ENCODE assay signal across 8 cellular contexts in the genomic region with DNA sequence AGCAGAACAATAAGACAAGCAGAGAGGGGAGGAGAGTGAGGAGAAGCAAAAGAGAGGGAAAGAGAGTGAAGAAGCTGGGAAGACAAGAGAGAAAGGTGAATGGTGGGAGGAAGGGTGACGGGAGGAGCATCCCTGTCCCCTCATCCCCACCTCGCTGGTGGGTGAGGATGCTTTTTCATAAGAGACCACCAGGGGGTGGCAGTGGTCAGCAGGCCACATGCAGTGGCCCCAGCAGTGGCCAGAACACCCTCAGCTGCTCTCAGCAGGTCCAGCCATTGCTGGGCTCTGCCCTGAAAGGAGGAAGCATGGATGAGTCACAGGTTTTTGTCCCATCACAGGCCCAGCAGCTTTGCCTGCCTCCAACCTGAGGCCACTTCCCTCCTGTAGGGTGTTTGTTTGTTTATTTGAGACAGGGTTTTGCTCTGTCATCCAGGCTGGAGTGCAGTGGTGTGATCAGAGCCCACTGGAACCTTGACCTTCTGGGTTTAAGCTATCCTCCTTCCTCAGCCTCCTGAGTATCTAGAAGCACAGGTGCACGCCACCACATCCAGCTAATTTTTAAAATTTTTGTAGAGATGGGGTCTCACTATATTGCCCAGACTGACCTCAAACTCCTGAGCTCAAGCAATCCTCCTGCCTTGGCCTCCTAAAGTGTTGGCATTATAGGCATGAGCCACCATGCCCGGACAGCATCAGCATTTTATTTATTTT. TPM values are rescaled to one million over a fixed set of nuclear protein-coding genes. Genes with fewer than 3 reads are reported as not detected.
DNase-seq lines count a peak whose midpoint lies in the region; ATAC-seq and TF ChIP-seq lines count a peak whose summit lies in the region.

No MANE protein-coding gene starts in this region.

- TF ChIP-seq CTCF in HFFc6 (IDR thresholded peaks at IDR 0.05) (peak; percentile 86), cardiac muscle cell (IDR thresholded peaks at IDR 0.05; ENCODE audit: low read depth, low read length) (peak; percentile 82), progenitor cell of endocrine pancreas (IDR thresholded peaks at IDR 0.05; ENCODE audit: unreplicated experiment) (peak; percentile 76)

- peaks cover 14% of the 10 kb centered on the region for H3K27me3 Mint-ChIP-seq in HFFc6 (ENCODE audit: insufficient read depth)
- no peaks in the 10 kb centered on the region for H3K27me3 Mint-ChIP-seq in activated naive CD8-positive, alpha-beta T cell treated with anti-CD3 and anti-CD28 coated beads, Interleukin-2, amount 10 ng/mL, durations not matched to agents 7 days and 5 days
- H3K27me3 Mint-ChIP-seq in progenitor cell of endocrine pancreas, result peaks cover 11% of the 10 kb centered on the region

- H3K27me3 ChIP-seq in cardiac muscle cell, result no peaks in the 10 kb centered on the region

- H3K4me3 ChIP-seq in cardiac muscle cell, result no peak overlapping the region

- no peaks in the 10 kb centered on the region for H3K36me3 ChIP-seq in cardiac muscle cell

- no peak overlapping the region for H3K27ac Mint-ChIP-seq in HFFc6
- peak overlapping the region; percentile 92 for H3K27ac Mint-ChIP-seq in activated naive CD8-positive, alpha-beta T cell treated with anti-CD3 and anti-CD28 coated beads, Interleukin-2, amount 10 ng/mL, durations not matched to agents 7 days and 5 days
- H3K27ac Mint-ChIP-seq in progenitor cell of endocrine pancreas, result peak overlapping the region; percentile 15

- no peaks in the 10 kb centered on the region for H3K9me3 ChIP-seq in cardiac muscle cell (ENCODE audit: low read depth)

- no peaks in the 10 kb centered on the region for H3K9me3 Mint-ChIP-seq in HFFc6
- peaks cover 3% of the 10 kb centered on the region for H3K9me3 Mint-ChIP-seq in activated naive CD8-positive, alpha-beta T cell treated with anti-CD3 and anti-CD28 coated beads, Interleukin-2, amount 10 ng/mL, durations not matched to agents 7 days and 5 days
- peaks cover 3% of the 10 kb centered on the region for H3K9me3 Mint-ChIP-seq in progenitor cell of endocrine pancreas (ENCODE audit: low read depth)

- H3K36me3 Mint-ChIP-seq in HFFc6 (ENCODE audit: low read depth) (no peaks in the 10 kb centered on the region), progenitor cell of endocrine pancreas (ENCODE audit: insufficient read depth) (no peaks in the 10 kb centered on the region)
- peaks cover 31% of the 10 kb centered on the region for H3K36me3 Mint-ChIP-seq in activated naive CD8-positive, alpha-beta T cell treated with anti-CD3 and anti-CD28 coated beads, Interleukin-2, amount 10 ng/mL, durations not matched to agents 7 days and 5 days

- peak; percentile 61 for DNase-seq in COLO829 (ENCODE audit: low spot score)
- DNase-seq in HFFc6, result peak; percentile 86
- DNase-seq in activated naive CD8-positive, alpha-beta T cell treated with anti-CD3 and anti-CD28 coated beads, Interleukin-2, amount 10 ng/mL, durations not matched to agents 7 days and 5 days, result no peak
- DNase-seq in cardiac muscle cell (ENCODE audit: low read depth in 1 of 2, low spot score in 1 of 2), result peak; percentile 75 to 92
- peak; percentile 51 for DNase-seq in progenitor cell of endocrine pancreas (ENCODE audit: low spot score, unreplicated experiment)
- DNase-seq in NCI-H2107 (lab: John Stamatoyannopoulos, UW), result no peak

- H3K4me1 Mint-ChIP-seq in HFFc6 (ENCODE audit: low read depth), result peaks cover 14% of the 10 kb centered on the region
- peaks cover 54% of the 10 kb centered on the region for H3K4me1 Mint-ChIP-seq in activated naive CD8-positive, alpha-beta T cell treated with anti-CD3 and anti-CD28 coated beads, Interleukin-2, amount 10 ng/mL, durations not matched to agents 7 days and 5 days
- peaks cover 2% of the 10 kb centered on the region for H3K4me1 Mint-ChIP-seq in progenitor cell of endocrine pancreas (ENCODE audit: low read depth)

- no peaks in the 10 kb centered on the region for H3K4me1 ChIP-seq in cardiac muscle cell (ENCODE audit: low read depth)

- H3K4me3 Mint-ChIP-seq in HFFc6 (no peak overlapping the region), progenitor cell of endocrine pancreas (ENCODE audit: low read depth) (no peak overlapping the region)
- H3K4me3 Mint-ChIP-seq in activated naive CD8-positive, alpha-beta T cell treated with anti-CD3 and anti-CD28 coated beads, Interleukin-2, amount 10 ng/mL, durations not matched to agents 7 days and 5 days, result peak overlapping the region; percentile 20

- POLR2A ChIA-PET in activated naive CD8-positive, alpha-beta T cell treated with anti-CD3 and anti-CD28 coated beads, Interleukin-2, amount 10 ng/mL, durations not matched to agents 7 days and 5 days (lab: Charles Lee), result interaction anchor here (0.8 to 16.2 kb wide), 9 partner anchors 12 to 180 kb away, joined by 3 to 372 read pairs (median 4); partner anchors contain the start of genes MTCH1, PIM1 and PPIL1

- peak; percentile 74 for ATAC-seq in activated naive CD8-positive, alpha-beta T cell treated with anti-CD3 and anti-CD28 coated beads, Interleukin-2, amount 10 ng/mL, durations not matched to agents 7 days and 5 days (ENCODE audit: low read depth)
- no peak for ATAC-seq in HG02610 (IDR thresholded peaks at IDR 0.05; ENCODE audit: unreplicated experiment)

- no peak overlapping the region for H3K27ac ChIP-seq in cardiac muscle cell

TF ChIP-seq in PFSK-1, 5 proteins besides CTCF, POLR2A, EP300 and RAD21:
- TF ChIP-seq TAF1 (IDR thresholded peaks at IDR 0.05; ENCODE audit: borderline replicate concordance, insufficient read depth, low read length) (no peak), FOXP2 (optimal IDR thresholded peaks at IDR 0.05; ENCODE audit: borderline replicate concordance, extremely low read depth, extremely low read length, insufficient read depth) (peak; percentile 90), POLR2AphosphoS5 (IDR thresholded peaks at IDR 0.05; ENCODE audit: low read depth, low read length) (no peak)

RNA-seq across cellular contexts. Expression of gene FGD2, which starts 23.9 kb away (rescaled TPM):
- total RNA-seq in HFFc6 (2021; fragmentation: NEBNext Ultra II Directional; extraction: Animal tissue kit (Norgen Biotek cat#: 25700)), result not detected
- not detected for polyA plus RNA-seq in PFSK-1 (2012; ENCODE audit: insufficient read length, low read depth)
- 10 to 100 TPM in 1 of 2 experiments, 1 to 10 TPM in 1; 9.8 to 12.4 TPM for total RNA-seq in activated naive CD8-positive, alpha-beta T cell treated with anti-CD3 and anti-CD28 coated beads, Interleukin-2, amount 10 ng/mL, durations not matched to agents 7 days and 5 days
- total RNA-seq in cardiac muscle cell, result not detected in 2 replicates
- 0.24 and 0.29 TPM in 2 replicates for polyA plus RNA-seq in cardiac muscle cell
- not detected in 2 replicates for total RNA-seq in progenitor cell of endocrine pancreas

RNA-seq across cellular contexts. Expression of gene MTCH1, which starts 43.4 kb away (rescaled TPM):
- total RNA-seq in HFFc6 (2021; fragmentation: NEBNext Ultra II Directional; extraction: Animal tissue kit (Norgen Biotek cat#: 25700)), result 100 to 1,000 TPM; 263 to 301 (median 281) TPM
- polyA plus RNA-seq in PFSK-1 (2012; ENCODE audit: insufficient read length, low read depth), result 246 TPM
- total RNA-seq in activated naive CD8-positive, alpha-beta T cell treated with anti-CD3 and anti-CD28 coated beads, Interleukin-2, amount 10 ng/mL, durations not matched to agents 7 days and 5 days, result 100 to 1,000 TPM; 135 to 139 TPM
- total RNA-seq in cardiac muscle cell, result 290 and 388 TPM in 2 replicates
- 447 and 533 TPM in 2 replicates for polyA plus RNA-seq in cardiac muscle cell
- 145 and 146 TPM in 2 replicates for total RNA-seq in progenitor cell of endocrine pancreas

Comparison
In these comparisons a context has a peak if more than half of its experiments do, and no peak if none do; other contexts are left out.
1. DNase-seq: peak in COLO829 (single experiment), HFFc6 (single experiment), cardiac muscle cell (2 of 2) and progenitor cell of endocrine pancreas (single experiment); none in activated naive CD8-positive, alpha-beta T cell treated with anti-CD3 and anti-CD28 coated beads, Interleukin-2, amount 10 ng/mL, durations not matched to agents 7 days and 5 days (single experiment) and NCI-H2107 (single experiment).
2. RNA of gene FGD2, which starts 23.9 kb away (total RNA-seq): 9.8 to 12.4 TPM in activated naive CD8-positive, alpha-beta T cell treated with anti-CD3 and anti-CD28 coated beads, Interleukin-2, amount 10 ng/mL, durations not matched to agents 7 days and 5 days; not detected in HFFc6, not detected in cardiac muscle cell and not detected in progenitor cell of endocrine pancreas; every median in the first group is over 4 times any median in the second.
3. Peak in every context shown above with its lines, with median percentiles within 50 percentile points of each other: CTCF ChIP-seq.